21 cellular contexts compared by ENCODE assay signal in genomic region chr10:3040069-3040468, GRCh38.
"Had no signal": no experiment of that assay in that cellular context is flagged by ENCODE, and none has a peak within 500 bp of the region (broad histone marks: within the 10 kb centered on the region; RNA-seq: fewer than 3 reads in every experiment).

No MANE protein-coding gene starts in this region.

- H3K4me3 ChIP-seq: gastroesophageal sphincter, prostate gland, right atrium auricular region, tibial artery had no signal

- H3K36me3 ChIP-seq: gastroesophageal sphincter, prostate gland, right atrium auricular region, tibial artery, WERI-Rb-1 had no signal

- H3K4me1 ChIP-seq: prostate gland had no signal

- H3K27me3 ChIP-seq: gastroesophageal sphincter, right atrium auricular region, tibial artery had no signal

- ATAC-seq: activated naive CD4-positive, alpha-beta T cell treated with anti-CD3 and anti-CD28 coated beads, Interleukin-2, amount 50 U/mL, for 72 hours; activated T-helper 17 cell treated with anti-CD3 and anti-CD28 coated beads, Interleukin-2, amount 50 U/mL, for 72 hours; gastroesophageal sphincter; left ventricle myocardium superior; natural killer cell treated with Interleukin-12 subunit alpha and Interleukin-12 subunit beta and Interleukin-15 and Interleukin-18, amount 100 ng/mL, for 72 hours; T-helper 17 cell had no signal

- H3K27ac ChIP-seq: gastroesophageal sphincter, prostate gland, right atrium auricular region, tibial artery, WERI-Rb-1 had no signal

- H3K9me3 ChIP-seq: gastroesophageal sphincter, prostate gland, right atrium auricular region, tibial artery had no signal

- DNase-seq: activated CD4-positive, CD25-positive, alpha-beta regulatory T cell treated with anti-CD3 and anti-CD28 coated beads, Interleukin-2, amount 50 U/mL, for 72 hours; activated T-cell treated with anti-CD3 and anti-CD28 coated beads, Interleukin-2, amount 50 U/mL, for 1 hour; aorta; central memory CD4-positive, alpha-beta T cell; endodermal cell; head of caudate nucleus; hypothalamus; left ventricle myocardium superior; mammary epithelial cell; midbrain; stimulated activated CD4-positive, alpha-beta T cell treated with anti-CD3 and anti-CD28 coated beads, Interleukin-4, amount 100 ng/mL, for 24 hours; substantia nigra; T-helper 17 cell; tibial artery; WERI-Rb-1 had no signal
